In the genomic region with DNA sequence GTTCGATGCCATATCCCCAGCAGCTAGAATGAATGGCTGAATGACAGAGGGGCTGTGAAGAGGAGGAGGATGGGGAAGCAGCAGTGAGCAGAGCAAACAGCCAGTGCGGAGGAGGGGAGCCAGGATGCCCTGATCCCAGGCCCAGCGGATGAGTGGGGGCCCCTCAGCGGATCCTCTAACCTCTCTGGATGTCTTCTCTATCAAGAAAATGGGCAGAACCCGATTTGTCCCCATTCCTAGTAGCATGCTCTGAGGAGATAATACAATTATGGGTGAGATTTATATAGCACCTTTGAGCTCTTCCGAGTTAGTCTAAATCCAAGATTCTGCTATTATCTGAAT, we compare ENCODE assay signal across 8 cellular contexts. TPM values are rescaled to one million over a fixed set of nuclear protein-coding genes. Genes with fewer than 3 reads are reported as not detected.
DNase-seq lines count a peak whose midpoint lies in the region; ATAC-seq, FAIRE-seq and TF ChIP-seq lines count a peak whose summit lies in the region.

No MANE protein-coding gene starts in this region.

- H3K4me2 ChIP-seq in mammary epithelial cell (ENCODE audit: insufficient read depth, low read depth, low read length), result peak overlapping the region; percentile 74
- peak overlapping the region; percentile 70 for H3K4me2 ChIP-seq in mesendoderm (ENCODE audit: low read length)

- dilution Hi-C loops in mammary epithelial cell (cut with HindIII; ENCODE audit: low sequenced_read_pairs), result no loop called here

- TF ChIP-seq POLR2A in transverse colon (IDR thresholded peaks at IDR 0.05), result no peak

- H2BK15ac ChIP-seq in mesendoderm (replicated peaks; ENCODE audit: low read depth), result no peak overlapping the region

- CTCF ChIA-PET in mammary epithelial cell (lab: Charles Lee; ENCODE audit: low non-redundant PET), result no interaction called here

- H3K79me2 ChIP-seq in mammary epithelial cell (ENCODE audit: insufficient read depth, low read length), result peaks cover 93% of the 10 kb centered on the region
- H3K79me2 ChIP-seq in mesendoderm (ENCODE audit: control insufficient read depth, insufficient read depth, low read length), result peaks cover 60% of the 10 kb centered on the region

- no peak for TF ChIP-seq EP300 in transverse colon (IDR thresholded peaks at IDR 0.05; ENCODE audit: low read depth)

- H3K79me1 ChIP-seq in mesendoderm (ENCODE audit: low read length), result peaks cover 12% of the 10 kb centered on the region

- 3% methylated on average over 5 of the region's 6 CpGs for WGBS in mammary epithelial cell (ENCODE audit: low coverage, missing lambda C conversion rate)
- WGBS in mesendoderm (ENCODE audit: extremely low coverage, insufficient coverage, low lambda C conversion rate), result no CpG with 5 or more reads among the region's 6 CpGs
- 75 to 83% methylated on average over 1 to 6 of the region's 6 CpGs for WGBS in transverse colon (ENCODE audit: low coverage in 1 of 2), 2 donors

- no peaks in the 10 kb centered on the region for H3K36me3 Mint-ChIP-seq in activated T-cell treated with anti-CD3 and anti-CD28 coated beads, Interleukin-2, amount 50 U/mL, for 4 hours (ENCODE audit: insufficient read depth)

- H3K27ac ChIP-seq in mammary epithelial cell (ENCODE audit: insufficient read depth, low read depth, low read length) (peak overlapping the region; percentile 95), mesendoderm (ENCODE audit: low read depth, low read length) (peak overlapping the region; percentile 100), transverse colon (peak overlapping the region; percentile 88 to 92 (median 90))

- in situ Hi-C loops in mammary epithelial cell (cut with MboI; ENCODE audit: low sequenced_read_pairs in 2 of 2) (loop anchor here in 1 of 2 donors (5.0 kb wide), 1 partner anchor 36 kb away; a partner anchor contains a TSS), transverse colon (cut with MboI; ENCODE audit: low pct_ligation_motif_present in 1 of 4, low pct_unique_long_range_greater_than_20kb in 1 of 4, low sequenced_read_pairs in 3 of 4) (loop anchor here in 1 of 4 donors (5.0 kb wide), 1 partner anchor 36 kb away; a partner anchor contains a TSS)

- FAIRE-seq in GM19239 (lab: Jason Lieb, UNC), result no peak

- H4K5ac ChIP-seq in mesendoderm (ENCODE audit: low read length), result peak overlapping the region; percentile 59

- H3K27me3 ChIP-seq in mammary epithelial cell (ENCODE audit: insufficient read depth, low read length) (no peaks in the 10 kb centered on the region), mesendoderm (ENCODE audit: insufficient read depth, low read length, poor library complexity) (no peaks in the 10 kb centered on the region), transverse colon (no peaks in the 10 kb centered on the region)

- peak overlapping the region; percentile 54 for H3K4me3 Mint-ChIP-seq in activated T-cell treated with anti-CD3 and anti-CD28 coated beads, Interleukin-2, amount 50 U/mL, for 4 hours

- TSS peak; percentile 68 for BruUV-seq in mammary epithelial cell (replicated peaks; lab: Mats Ljungman, UMichigan)

- intact Hi-C loops in mammary epithelial cell (cut with micrococcal nuclease) (loop anchor here (1.0 kb wide), 2 partner anchors 17 to 31 kb away; no protein-coding TSS in a partner anchor), transverse colon (cut with DNase I; ENCODE audit: low total_unique reads) (no loop called here)

- H2BK120ac ChIP-seq in mesendoderm (ENCODE audit: low read depth, low read length), result peak overlapping the region; percentile 100

- H3K9me3 Mint-ChIP-seq in activated T-cell treated with anti-CD3 and anti-CD28 coated beads, Interleukin-2, amount 50 U/mL, for 4 hours, result no peaks in the 10 kb centered on the region

- ATAC-seq in activated T-cell treated with anti-CD3 and anti-CD28 coated beads, Interleukin-2, amount 50 U/mL, for 4 hours, result no peak
- ATAC-seq in GM21447 (IDR thresholded peaks at IDR 0.05; ENCODE audit: unreplicated experiment), result no peak

- H2BK5ac ChIP-seq in mesendoderm (ENCODE audit: low read length), result peak overlapping the region; percentile 100

- peak overlapping the region; percentile 97 for H3K56ac ChIP-seq in mesendoderm (ENCODE audit: low read length)

- DNase-seq in activated T-cell treated with anti-CD3 and anti-CD28 coated beads, Interleukin-2, amount 50 U/mL, for 4 hours, result no peak
- DNase-seq in activated T-cell treated with anti-CD3 and anti-CD28 coated beads for 4 hours (no peak), mammary epithelial cell (no peak), mesendoderm (no peak), transverse colon (no peak), A172 (ENCODE audit: low spot score) (no peak), GM19239 (ENCODE audit: insufficient read length, low spot score) (no peak)

- H3K4me3 ChIP-seq in mammary epithelial cell (replicated peaks in 1 of 3; ENCODE audit: insufficient read depth in 1 of 3, low read depth in 2 of 3, low read length in 3 of 3), result no peak overlapping the region
- no peak overlapping the region for H3K4me3 ChIP-seq in mesendoderm (ENCODE audit: low read length)
- no peak overlapping the region for H3K4me3 ChIP-seq in transverse colon

- H4K20me1 ChIP-seq in mammary epithelial cell (ENCODE audit: insufficient read depth, low read length), result no peaks in the 10 kb centered on the region

- H3K9me3 ChIP-seq in mammary epithelial cell (replicated peaks; ENCODE audit: insufficient read depth, low read length) (no peaks in the 10 kb centered on the region), transverse colon (no peaks in the 10 kb centered on the region)

- H3K23ac ChIP-seq in mesendoderm (ENCODE audit: low read length), result peak overlapping the region; percentile 86

- H3K4ac ChIP-seq in mesendoderm (ENCODE audit: low read depth, low read length), result peak overlapping the region; percentile 93

- H3K4me1 Mint-ChIP-seq in activated T-cell treated with anti-CD3 and anti-CD28 coated beads, Interleukin-2, amount 50 U/mL, for 4 hours (ENCODE audit: low read depth), result peaks cover 94% of the 10 kb centered on the region

- H2AK5ac ChIP-seq in mesendoderm (ENCODE audit: low read length), result peak overlapping the region; percentile 99

- TF ChIP-seq CTCF in mammary epithelial cell (conservative IDR thresholded peaks at IDR 0.05 in 1 of 2, IDR thresholded peaks at IDR 0.05 in 1 of 2; ENCODE audit: extremely low read depth in 1 of 2, insufficient read depth in 1 of 2, low read depth in 1 of 2, low read length in 2 of 2), result no peak
- TF ChIP-seq CTCF in transverse colon (IDR thresholded peaks at IDR 0.05), result no peak

- H2AFZ ChIP-seq in mammary epithelial cell (ENCODE audit: low read depth, low read length), result no peak overlapping the region

- peak overlapping the region; percentile 99 for H3K18ac ChIP-seq in mesendoderm (ENCODE audit: low read length)

- H3K27me3 Mint-ChIP-seq in activated T-cell treated with anti-CD3 and anti-CD28 coated beads, Interleukin-2, amount 50 U/mL, for 4 hours (ENCODE audit: low read depth), result no peaks in the 10 kb centered on the region

- H3K4me1 ChIP-seq in mammary epithelial cell (ENCODE audit: insufficient read depth, low read length) (peaks cover 95% of the 10 kb centered on the region), mesendoderm (ENCODE audit: control insufficient read depth, low read depth, low read length) (peaks cover 62% of the 10 kb centered on the region), transverse colon (peaks cover 68 to 100% (median 92%) of the 10 kb centered on the region in 4 donors)

- H3K36me3 ChIP-seq in mammary epithelial cell (ENCODE audit: insufficient read depth, low read length) (peaks cover 3% of the 10 kb centered on the region), mesendoderm (ENCODE audit: control insufficient read depth, insufficient read depth, low read length) (peaks cover 4% of the 10 kb centered on the region), transverse colon (no peaks in the 10 kb centered on the region)

- H3K9ac ChIP-seq in mammary epithelial cell (ENCODE audit: insufficient read depth, low read length), result peak overlapping the region; percentile 75
- peak overlapping the region; percentile 90 for H3K9ac ChIP-seq in mesendoderm (ENCODE audit: low read length)

- H4K8ac ChIP-seq in mesendoderm (ENCODE audit: low read depth, low read length), result no peak overlapping the region

RNA-seq across cellular contexts. Expression of a gene that starts 30.0 kb away (rescaled TPM):
- total RNA-seq in activated T-cell treated with anti-CD3 and anti-CD28 coated beads, Interleukin-2, amount 50 U/mL, for 4 hours, result 1,000 to 10,000 TPM; 4,185 to 4,369 (median 4,226) TPM
- total RNA-seq in mammary epithelial cell, result 1,000 to 10,000 TPM; 2,131 to 2,307 TPM
- polyA plus RNA-seq in mammary epithelial cell, result 9,728 TPM
- polyA minus RNA-seq in mammary epithelial cell, result 2,830 TPM
- polyA plus RNA-seq in mesendoderm (2013, experiment 1 of 2), result 3,852 TPM
- polyA plus RNA-seq in mesendoderm (2013, experiment 2 of 2), result 3,764 TPM
- 1,000 to 10,000 TPM in 3 of 4 donors, 100 to 1,000 TPM in 1; 660 to 2,105 (median 1,778) TPM for total RNA-seq in transverse colon
- 2,135 and 2,569 TPM in 2 replicates for total RNA-seq in A172 (2014; rRNA removed; shearing (Covaris generic))

RNA-seq across cellular contexts. Expression of a gene that starts 34.6 kb away (rescaled TPM):
- 10 to 100 TPM; 49.2 to 54.0 (median 51.1) TPM for total RNA-seq in activated T-cell treated with anti-CD3 and anti-CD28 coated beads, Interleukin-2, amount 50 U/mL, for 4 hours
- total RNA-seq in mammary epithelial cell, result 100 to 1,000 TPM; 155 to 477 TPM
- polyA plus RNA-seq in mammary epithelial cell, result 166 TPM
- 597 TPM for polyA minus RNA-seq in mammary epithelial cell
- polyA plus RNA-seq in mesendoderm (2013, experiment 1 of 2), result 147 TPM
- polyA plus RNA-seq in mesendoderm (2013, experiment 2 of 2), result 148 TPM
- total RNA-seq in transverse colon, result 100 to 1,000 TPM; 101 to 328 (median 198) TPM
- 136 and 156 TPM in 2 replicates for total RNA-seq in A172 (2014; rRNA removed; shearing (Covaris generic))

RNA-seq across cellular contexts. Expression of a gene that starts 36.4 kb away (rescaled TPM):
- 100 to 1,000 TPM; 192 to 204 (median 200) TPM for total RNA-seq in activated T-cell treated with anti-CD3 and anti-CD28 coated beads, Interleukin-2, amount 50 U/mL, for 4 hours
- total RNA-seq in mammary epithelial cell (100 to 1,000 TPM in 1 of 2 donors, 10 to 100 TPM in 1; 92.5 to 109 TPM), transverse colon (100 to 1,000 TPM in 2 of 4 donors, 10 to 100 TPM in 2; 70.0 to 141 (median 107) TPM)
- 45.7 TPM for polyA plus RNA-seq in mammary epithelial cell
- 341 TPM for polyA minus RNA-seq in mammary epithelial cell
- 33.6 TPM for polyA plus RNA-seq in mesendoderm (2013, experiment 1 of 2)
- polyA plus RNA-seq in mesendoderm (2013, experiment 2 of 2), result 32.3 TPM
- total RNA-seq in A172 (2014; rRNA removed; shearing (Covaris generic)), result 41.5 and 43.4 TPM in 2 replicates
